In genomic region chr19:4542896-4543351, GRCh38 we compare ENCODE assay signal across 27 cellular contexts. TPM values are rescaled to one million over a fixed set of nuclear protein-coding genes. Genes with fewer than 3 reads are reported as not detected.
A peak's percentile ranks its signal among the peaks of the same experiment; 100 is the strongest.
DNase-seq lines count a peak whose midpoint lies in the region; ATAC-seq, FAIRE-seq and TF ChIP-seq lines count a peak whose summit lies in the region.
"Had no signal": no experiment of that assay in that cellular context is flagged by ENCODE, and none has a peak within 500 bp of the region (broad histone marks: within the 10 kb centered on the region; RNA-seq: fewer than 3 reads in every experiment).

No MANE protein-coding gene starts in this region.

- H3K4me3 ChIP-seq in GM12878 = no peak overlapping the region
- peak overlapping the region; percentile 97 to 100 for H3K4me3 ChIP-seq in neutrophil (ENCODE audit: low read depth in 1 of 2, low read length in 1 of 2)
- H3K4me3 ChIP-seq: MG63, prostate gland, upper lobe of right lung had no signal

- H4K20me1 ChIP-seq in GM12878 (ENCODE audit: control insufficient read depth, insufficient read depth) = no peaks in the 10 kb centered on the region

- H2AFZ ChIP-seq in GM12878 (ENCODE audit: control insufficient read depth, low read depth, low read length) = no peak overlapping the region

- no peak; the same call in 1 of the 3 replicates for ATAC-seq in GM12878
- ATAC-seq in activated CD8-positive, alpha-beta memory T cell treated with anti-CD3 and anti-CD28 coated beads, Interleukin-2, amount 10 ng/mL, durations not matched to agents 7 days and 5 days = no peak
- no peak for ATAC-seq in T-cell (replicated peaks in 1 of 4)
- ATAC-seq: activated naive CD8-positive, alpha-beta T cell treated with anti-CD3 and anti-CD28 coated beads, Interleukin-2, amount 50 U/mL, for 24 hours; upper lobe of right lung had no signal

- no peaks in the 10 kb centered on the region for H3K27me3 ChIP-seq in GM12878 (replicated peaks in 1 of 2; ENCODE audit: control insufficient read depth in 2 of 2, insufficient read depth in 2 of 2, low read length in 1 of 2)
- H3K27me3 ChIP-seq in neutrophil = no peaks in the 10 kb centered on the region
- H3K27me3 ChIP-seq: MG63, upper lobe of right lung had no signal

- POLR2A ChIA-PET in GM12878 (lab: Charles Lee) (no interaction called here), T-cell (lab: Charles Lee) (no interaction called here)

- no peaks in the 10 kb centered on the region for H3K79me2 ChIP-seq in GM12878 (ENCODE audit: control insufficient read depth, insufficient read depth, low read length)

- no peaks in the 10 kb centered on the region for H3K27me3 Mint-ChIP-seq in activated CD8-positive, alpha-beta memory T cell treated with anti-CD3 and anti-CD28 coated beads, Interleukin-2, amount 10 ng/mL, durations not matched to agents 7 days and 5 days
- H3K27me3 Mint-ChIP-seq in T-cell = peaks cover 3 to 16% of the 10 kb centered on the region in 2 donors

- BruUV-seq in GM12878 (replicated peaks; lab: Mats Ljungman, UMichigan) = no TSS peak

- H3K27ac ChIP-seq in GM12878 (ENCODE audit: control insufficient read depth, insufficient read depth) = no peak overlapping the region
- H3K27ac ChIP-seq in neutrophil = peak overlapping the region; percentile 95
- H3K27ac ChIP-seq: prostate gland, upper lobe of right lung had no signal

- H3K36me3 Mint-ChIP-seq in activated CD8-positive, alpha-beta memory T cell treated with anti-CD3 and anti-CD28 coated beads, Interleukin-2, amount 10 ng/mL, durations not matched to agents 7 days and 5 days = no peaks in the 10 kb centered on the region
- H3K36me3 Mint-ChIP-seq in T-cell = no peaks in the 10 kb centered on the region
- H3K36me3 Mint-ChIP-seq: IgD-negative memory B cell, memory B cell had no signal

- TF ChIP-seq RAD21 in GM12878 (IDR thresholded peaks at IDR 0.05; ENCODE audit: insufficient read depth, low read depth, low read length) = no peak

- no peak for TF ChIP-seq EP300 in GM12878 (IDR thresholded peaks at IDR 0.05; ENCODE audit: borderline replicate concordance in 1 of 2, control insufficient read depth in 1 of 2, low read depth in 2 of 2, low read length in 2 of 2)

- no peak for TF ChIP-seq POLR2A in GM12878 (IDR thresholded peaks at IDR 0.05; ENCODE audit: low read depth, low read length)

- H3K4me2 ChIP-seq in GM12878 (ENCODE audit: control insufficient read depth, insufficient read depth) = no peak overlapping the region

- peaks cover 2% of the 10 kb centered on the region; the same call in 2 of the 3 replicates for H3K9me3 ChIP-seq in GM12878 (replicated peaks; ENCODE audit: control insufficient read depth, insufficient read depth, low read length)
- no peaks in the 10 kb centered on the region for H3K9me3 ChIP-seq in neutrophil
- H3K9me3 ChIP-seq: MG63, prostate gland, upper lobe of right lung had no signal

- TF ChIP-seq CTCF in GM12878 (IDR thresholded peaks at IDR 0.05 in 2 of 3, conservative IDR thresholded peaks at IDR 0.05 in 1 of 3; ENCODE audit: control insufficient read depth in 2 of 3, extremely low read depth in 1 of 3, insufficient read depth in 1 of 3, low read depth in 3 of 3, low read length in 3 of 3) (no peak), neutrophil (IDR thresholded peaks at IDR 0.05) (no peak)

- 72% methylated on average over 31 of the region's 32 CpGs for WGBS in GM12878 (ENCODE audit: insufficient coverage, insufficient replicate concordance, low lambda C conversion rate, missing lambda C conversion rate)

- FAIRE-seq in GM12878 (lab: Jason Lieb, UNC) (no peak), urothelium cell line (lab: Jason Lieb, UNC) (no peak)

- H3K9me3 Mint-ChIP-seq in activated CD8-positive, alpha-beta memory T cell treated with anti-CD3 and anti-CD28 coated beads, Interleukin-2, amount 10 ng/mL, durations not matched to agents 7 days and 5 days (ENCODE audit: low read depth) = no peaks in the 10 kb centered on the region
- no peaks in the 10 kb centered on the region for H3K9me3 Mint-ChIP-seq in T-cell
- H3K9me3 Mint-ChIP-seq: activated naive CD8-positive, alpha-beta T cell treated with anti-CD3 and anti-CD28 coated beads, Interleukin-2, amount 50 U/mL, for 24 hours; memory B cell had no signal

- CTCF ChIA-PET in GM12878 (lab: Yijun Ruan, JAX) = no interaction called here
- CTCF ChIA-PET in activated CD8-positive, alpha-beta memory T cell treated with anti-CD3 and anti-CD28 coated beads, Interleukin-2, amount 10 ng/mL, durations not matched to agents 7 days and 5 days (lab: Charles Lee) = no interaction called here
- CTCF ChIA-PET in T-cell (lab: Charles Lee) = no interaction called here

- intact Hi-C loops in GM12878 (cut with micrococcal nuclease; ENCODE audit: unreplicated experiment) = no loop called here

- DNase-seq in GF-D8 (lab: John Stamatoyannopoulos, UW) (peak; percentile 73), MV-4-11 (lab: John Stamatoyannopoulos, UW) (peak; percentile 94), GM12878 (ENCODE audit: low read depth, low spot score) (no peak), T-cell (no peak), urothelium cell line (ENCODE audit: low spot score) (no peak)
- DNase-seq in activated CD8-positive, alpha-beta memory T cell treated with anti-CD3 and anti-CD28 coated beads, Interleukin-2, amount 10 ng/mL, durations not matched to agents 7 days and 5 days = no peak
- DNase-seq: activated CD4-positive, alpha-beta T cell treated with anti-CD3 and anti-CD28 coated beads, Interleukin-2, amount 50 U/mL, for 48 hours; activated CD4-positive, CD25-positive, alpha-beta regulatory T cell; activated effector memory CD4-positive, alpha-beta T cell treated with Interleukin-2 at 50 U/mL for 16 hours; activated naive CD8-positive, alpha-beta T cell treated with anti-CD3 and anti-CD28 coated beads, Interleukin-2, amount 50 U/mL, for 24 hours; C1 segment of cervical spinal cord; Calu3; cerebellar nuclear complex; head of caudate nucleus; MG63; NCI-H146; NCI-H510A; NK-92 treated with Interleukin-12 subunit alpha and Interleukin-12 subunit beta, amount 100 ng/mL, for 24 hours; T1000; upper lobe of right lung had no signal

- RAD21 ChIA-PET in GM12878 (lab: Charles Lee; ENCODE audit: unreplicated experiment) = no interaction called here

- in situ Hi-C loops in GM12878 (cut with MboI) = no loop called here

- peaks cover 4% of the 10 kb centered on the region for H3K4me1 Mint-ChIP-seq in activated CD8-positive, alpha-beta memory T cell treated with anti-CD3 and anti-CD28 coated beads, Interleukin-2, amount 10 ng/mL, durations not matched to agents 7 days and 5 days
- peaks cover 0 to 6% (median 4%) of the 10 kb centered on the region in 3 donors for H3K4me1 Mint-ChIP-seq in T-cell

- H3K9ac ChIP-seq in GM12878 (ENCODE audit: control insufficient read depth, insufficient read depth, low read length) = no peak overlapping the region

- no peak overlapping the region for H3K4me3 Mint-ChIP-seq in activated CD8-positive, alpha-beta memory T cell treated with anti-CD3 and anti-CD28 coated beads, Interleukin-2, amount 10 ng/mL, durations not matched to agents 7 days and 5 days
- no peak overlapping the region for H3K4me3 Mint-ChIP-seq in T-cell
- H3K4me3 Mint-ChIP-seq: activated naive CD8-positive, alpha-beta T cell treated with anti-CD3 and anti-CD28 coated beads, Interleukin-2, amount 50 U/mL, for 24 hours; IgD-negative memory B cell; memory B cell had no signal

- no peak overlapping the region for H3K27ac Mint-ChIP-seq in activated CD8-positive, alpha-beta memory T cell treated with anti-CD3 and anti-CD28 coated beads, Interleukin-2, amount 10 ng/mL, durations not matched to agents 7 days and 5 days
- no peak overlapping the region for H3K27ac Mint-ChIP-seq in T-cell
- H3K27ac Mint-ChIP-seq: activated naive CD8-positive, alpha-beta T cell treated with anti-CD3 and anti-CD28 coated beads, Interleukin-2, amount 50 U/mL, for 24 hours; IgD-negative memory B cell; memory B cell had no signal

- H3K4me1 ChIP-seq in GM12878 (ENCODE audit: control insufficient read depth, insufficient read depth, low read length) = peaks cover 12% of the 10 kb centered on the region
- peaks cover 74 to 86% of the 10 kb centered on the region in 2 experiments for H3K4me1 ChIP-seq in neutrophil (ENCODE audit: control insufficient read depth in 1 of 2, insufficient read depth in 1 of 2, low read depth in 1 of 2, low read length in 1 of 2)
- H3K4me1 ChIP-seq: prostate gland had no signal

- H3K36me3 ChIP-seq in GM12878 (ENCODE audit: control insufficient read depth in 2 of 2, insufficient read depth in 2 of 2, low read length in 1 of 2) (no peaks in the 10 kb centered on the region), neutrophil (peaks cover 8% of the 10 kb centered on the region)
- H3K36me3 ChIP-seq: MG63, prostate gland, upper lobe of right lung had no signal

- SMC1A ChIA-PET in GM12878 (lab: Charles Lee; ENCODE audit: uncharacterized antibody, unreplicated experiment) = no interaction called here

RNA-seq across cellular contexts. Expression of gene LRG1, which starts 3.1 kb away (rescaled TPM):
- 0.69 and 1.4 TPM in 2 replicates for total RNA-seq in GM12878 (2013; cell fraction: nucleolus; rRNA removed)
- total RNA-seq in GM12878 (2014; rRNA removed) (0.44 and 0.62 TPM in 2 replicates), GM12878 (2014; rRNA removed; fragmentation: Illumina TruSeq; extraction: Trizol) (0.51 and 0.63 TPM in 2 replicates), GM12878 (2021) (1.1 and 1.2 TPM in 2 replicates), T-cell (under 1 TPM in 3 of 5 donors, not detected in 2; 0.13 to 0.32 (median 0.19) TPM)
- polyA plus RNA-seq in GM12878 (2011; ENCODE audit: low read depth) = 0.31 TPM
- polyA plus RNA-seq in GM12878 (2011; rRNA removed) (2.5 and 4.7 TPM in 2 replicates), GM12878 (2014; fragmentation: Illumina TruSeq; extraction: Trizol) (0.13 and 0.53 TPM in 2 replicates), GM12878 (2014; fragmentation: Nextera tagmentation; extraction: Ambion mirVana) (under 1 TPM; 0.29 to 0.31 TPM), GM12878 (2014; rRNA removed) (1.0 and 1.6 TPM in 2 replicates), GM12878 (2016; fragmentation: Nextera tagmentation; extraction: Ambion mirVana) (under 1 TPM; 0.43 TPM)
- polyA plus RNA-seq in GM12878 (2011; cell fraction: cytosol; rRNA removed) = 6.4 and 7.8 TPM in 2 replicates
- 1.4 and 1.6 TPM in 2 replicates for polyA plus RNA-seq in GM12878 (2011; cell fraction: nucleus; rRNA removed)
- polyA plus RNA-seq in GM12878 (2012) = 0.89 and 0.93 TPM in 2 replicates
- polyA minus RNA-seq in GM12878 (2011; rRNA and poly(A)+ RNA removed) = 1.8 and 4.3 TPM in 2 replicates
- polyA minus RNA-seq in GM12878 (2011; cell fraction: cytosol; rRNA and poly(A)+ RNA removed) = 1.5 and 1.7 TPM in 2 replicates
- polyA minus RNA-seq in GM12878 (2011; cell fraction: nucleus; rRNA and poly(A)+ RNA removed) = 0.85 and 1.1 TPM in 2 replicates
- under 1 TPM; 0.32 to 0.35 TPM for total RNA-seq in activated CD8-positive, alpha-beta memory T cell treated with anti-CD3 and anti-CD28 coated beads, Interleukin-2, amount 10 ng/mL, durations not matched to agents 7 days and 5 days
- total RNA-seq: fibroblast of villous mesenchyme had no signal

RNA-seq across cellular contexts. Expression of gene PLIN5, which starts 7.9 kb away (rescaled TPM):
- 0.39 and 0.79 TPM in 2 replicates for total RNA-seq in GM12878 (2013; cell fraction: nucleolus; rRNA removed)
- not detected in 2 replicates for total RNA-seq in GM12878 (2014; rRNA removed)
- not detected in 2 replicates for total RNA-seq in GM12878 (2014; rRNA removed; fragmentation: Illumina TruSeq; extraction: Trizol)
- 0.11 and 0.15 TPM in 2 replicates for total RNA-seq in GM12878 (2021)
- polyA plus RNA-seq in GM12878 (2011; ENCODE audit: low read depth) = not detected
- polyA plus RNA-seq in GM12878 (2011; rRNA removed) = 0.20 and 0.33 TPM in 2 replicates
- 0.21 and 0.28 TPM in 2 replicates for polyA plus RNA-seq in GM12878 (2011; cell fraction: cytosol; rRNA removed)
- 0.58 and 0.69 TPM in 2 replicates for polyA plus RNA-seq in GM12878 (2011; cell fraction: nucleus; rRNA removed)
- polyA plus RNA-seq in GM12878 (2012) = 0.14 and 0.26 TPM in 2 replicates
- not detected in 2 replicates for polyA plus RNA-seq in GM12878 (2014; fragmentation: Illumina TruSeq; extraction: Trizol)
- polyA plus RNA-seq in GM12878 (2014; fragmentation: Nextera tagmentation; extraction: Ambion mirVana) = not detected
- polyA plus RNA-seq in GM12878 (2014; rRNA removed) = not detected in 2 replicates
- not detected for polyA plus RNA-seq in GM12878 (2016; fragmentation: Nextera tagmentation; extraction: Ambion mirVana)
- 0.36 TPM in 1 of 2 replicates, not detected in the other for polyA minus RNA-seq in GM12878 (2011; rRNA and poly(A)+ RNA removed)
- not detected in 2 replicates for polyA minus RNA-seq in GM12878 (2011; cell fraction: cytosol; rRNA and poly(A)+ RNA removed)
- 0.36 TPM in 1 of 2 replicates, not detected in the other for polyA minus RNA-seq in GM12878 (2011; cell fraction: nucleus; rRNA and poly(A)+ RNA removed)
- not detected for total RNA-seq in activated CD8-positive, alpha-beta memory T cell treated with anti-CD3 and anti-CD28 coated beads, Interleukin-2, amount 10 ng/mL, durations not matched to agents 7 days and 5 days
- total RNA-seq in T-cell = 1 to 10 TPM in 2 of 5 donors, under 1 TPM in 3; 0.14 to 2.3 (median 0.99) TPM
- total RNA-seq: fibroblast of villous mesenchyme, myocyte had no signal
- polyA plus RNA-seq: AG04450, IgD-negative memory B cell had no signal

RNA-seq across cellular contexts. Expression of gene SEMA6B, which starts 16.6 kb away (rescaled TPM):
- not detected in 2 replicates for total RNA-seq in GM12878 (2013; cell fraction: nucleolus; rRNA removed)
- total RNA-seq in GM12878 (2014; rRNA removed) (not detected in 2 replicates), GM12878 (2014; rRNA removed; fragmentation: Illumina TruSeq; extraction: Trizol) (not detected in 2 replicates), GM12878 (2021) (0.08 and 0.13 TPM in 2 replicates), T-cell (under 1 TPM in 3 of 5 donors, not detected in 2; 0.25 to 0.43 (median 0.32) TPM)
- not detected for polyA plus RNA-seq in GM12878 (2011; ENCODE audit: low read depth)
- polyA plus RNA-seq in GM12878 (2011; rRNA removed) (not detected in 2 replicates), GM12878 (2014; fragmentation: Illumina TruSeq; extraction: Trizol) (not detected in 2 replicates), GM12878 (2014; fragmentation: Nextera tagmentation; extraction: Ambion mirVana) (not detected), GM12878 (2014; rRNA removed) (not detected in 2 replicates), GM12878 (2016; fragmentation: Nextera tagmentation; extraction: Ambion mirVana) (not detected)
- 0.03 and 0.10 TPM in 2 replicates for polyA plus RNA-seq in GM12878 (2011; cell fraction: cytosol; rRNA removed)
- 0.04 and 0.12 TPM in 2 replicates for polyA plus RNA-seq in GM12878 (2011; cell fraction: nucleus; rRNA removed)
- polyA plus RNA-seq in GM12878 (2012) = 0.06 TPM in 1 of 2 replicates, not detected in the other
- not detected in 2 replicates for polyA minus RNA-seq in GM12878 (2011; rRNA and poly(A)+ RNA removed)
- not detected in 2 replicates for polyA minus RNA-seq in GM12878 (2011; cell fraction: cytosol; rRNA and poly(A)+ RNA removed)
- not detected in 2 replicates for polyA minus RNA-seq in GM12878 (2011; cell fraction: nucleus; rRNA and poly(A)+ RNA removed)
- not detected for total RNA-seq in activated CD8-positive, alpha-beta memory T cell treated with anti-CD3 and anti-CD28 coated beads, Interleukin-2, amount 10 ng/mL, durations not matched to agents 7 days and 5 days
- polyA plus RNA-seq: IgD-negative memory B cell had no signal

RNA-seq across cellular contexts. Expression of gene PLIN4, which starts 24.6 kb away (rescaled TPM):
- 0.07 and 0.15 TPM in 2 replicates for total RNA-seq in GM12878 (2013; cell fraction: nucleolus; rRNA removed)
- 0.05 and 0.06 TPM in 2 replicates for total RNA-seq in GM12878 (2014; rRNA removed)
- 0.04 and 0.05 TPM in 2 replicates for total RNA-seq in GM12878 (2014; rRNA removed; fragmentation: Illumina TruSeq; extraction: Trizol)
- 0.08 and 0.10 TPM in 2 replicates for total RNA-seq in GM12878 (2021)
- polyA plus RNA-seq in GM12878 (2011; ENCODE audit: low read depth) = 0.18 TPM
- polyA plus RNA-seq in GM12878 (2011; rRNA removed) = 0.01 TPM in 2 replicates
- 0.03 and 0.07 TPM in 2 replicates for polyA plus RNA-seq in GM12878 (2011; cell fraction: cytosol; rRNA removed)
- polyA plus RNA-seq in GM12878 (2011; cell fraction: nucleus; rRNA removed) = 0.19 and 0.25 TPM in 2 replicates
- 0.48 and 0.69 TPM in 2 replicates for polyA plus RNA-seq in GM12878 (2012)
- 0.01 and 0.08 TPM in 2 replicates for polyA plus RNA-seq in GM12878 (2014; fragmentation: Illumina TruSeq; extraction: Trizol)
- polyA plus RNA-seq in GM12878 (2014; fragmentation: Nextera tagmentation; extraction: Ambion mirVana) = not detected
- polyA plus RNA-seq in GM12878 (2014; rRNA removed) = 0.04 and 0.14 TPM in 2 replicates
- under 1 TPM; 0.09 to 0.11 TPM for polyA plus RNA-seq in GM12878 (2016; fragmentation: Nextera tagmentation; extraction: Ambion mirVana)
- polyA minus RNA-seq in GM12878 (2011; rRNA and poly(A)+ RNA removed) = not detected in 2 replicates
- polyA minus RNA-seq in GM12878 (2011; cell fraction: cytosol; rRNA and poly(A)+ RNA removed) = not detected in 2 replicates
- 0.10 TPM in 1 of 2 replicates, not detected in the other for polyA minus RNA-seq in GM12878 (2011; cell fraction: nucleus; rRNA and poly(A)+ RNA removed)
- not detected for total RNA-seq in activated CD8-positive, alpha-beta memory T cell treated with anti-CD3 and anti-CD28 coated beads, Interleukin-2, amount 10 ng/mL, durations not matched to agents 7 days and 5 days
- under 1 TPM in 3 of 5 donors, not detected in 2; 0.06 to 0.16 (median 0.15) TPM for total RNA-seq in T-cell

Comparison
In these comparisons a context has a peak if more than half of its experiments do, and no peak if none do; other contexts are left out.
1. DNase-seq: peak in GF-D8 (single experiment) and MV-4-11 (single experiment); none in GM12878 (single experiment), activated CD8-positive, alpha-beta memory T cell treated with anti-CD3 and anti-CD28 coated beads, Interleukin-2, amount 10 ng/mL, durations not matched to agents 7 days and 5 days (single experiment), T-cell (0 of 34) and urothelium cell line (single experiment).